1 cellular context compared by ENCODE assay signal in genomic region chr5:173926359-173926758, GRCh38.
TF ChIP-seq lines count a peak whose summit lies in the region.

No MANE protein-coding gene starts in this region.

TF ChIP-seq in SK-N-SH, 30 proteins besides CTCF, POLR2A, EP300 and RAD21 (continued from another document):
- TF ChIP-seq IRF3 (IDR thresholded peaks at IDR 0.05; ENCODE audit: low read depth, low read length) (no peak), TAF1 (IDR thresholded peaks at IDR 0.05; ENCODE audit: borderline replicate concordance, low read depth, low read length) (no peak), SIN3A (IDR thresholded peaks at IDR 0.05; ENCODE audit: borderline replicate concordance, low read depth, low read length) (no peak), YY1 (IDR thresholded peaks at IDR 0.05; ENCODE audit: low read depth) (no peak), ELF1 (IDR thresholded peaks at IDR 0.05) (no peak), PBX3 (IDR thresholded peaks at IDR 0.05) (peak; percentile 39; the same call in 1 of the 2 replicates), GATA2 (CRISPR knock-in tag; IDR thresholded peaks at IDR 0.05) (no peak), RXRA (IDR thresholded peaks at IDR 0.05; ENCODE audit: borderline replicate concordance, low read depth) (no peak), FOXM1 (IDR thresholded peaks at IDR 0.05; ENCODE audit: low read depth) (no peak), MXI1 (IDR thresholded peaks at IDR 0.05; ENCODE audit: low read depth, low read length) (no peak), EZH2phosphoT487 (IDR thresholded peaks at IDR 0.05; ENCODE audit: borderline replicate concordance, low read depth) (no peak), USF1 (IDR thresholded peaks at IDR 0.05; ENCODE audit: borderline replicate concordance, low read depth) (no peak), MEF2A (IDR thresholded peaks at IDR 0.05; ENCODE audit: borderline replicate concordance, low read depth) (peak; percentile 96)
